ENCODE assay signal across 23 cellular contexts in genomic region chr3:147688868-147689267, GRCh38.
DNase-seq lines count a peak whose midpoint lies in the region; ATAC-seq, FAIRE-seq and TF ChIP-seq lines count a peak whose summit lies in the region.
"Had no signal": no experiment of that assay in that cellular context is flagged by ENCODE, and none has a peak within 500 bp of the region (broad histone marks: within the 10 kb centered on the region; RNA-seq: fewer than 3 reads in every experiment).

No MANE protein-coding gene starts in this region.

- WGBS in H9 (ENCODE audit: extremely low coverage, insufficient read length, low lambda C conversion rate): no CpG with 5 or more reads among the region's 1 CpG

- no peak overlapping the region for H3K56ac ChIP-seq in H9 (ENCODE audit: insufficient read length, low read depth, low read length)

- TF ChIP-seq CTCF in H9 (conservative IDR thresholded peaks at IDR 0.05) (peak; percentile 27; the same call in 1 of the 3 replicates), WTC11 (IDR thresholded peaks at IDR 0.05) (no peak)

- FAIRE-seq in RCC 7860 (lab: Jason Lieb, UNC): no peak
- FAIRE-seq: G401.6 had no signal

- no peak overlapping the region for H4K91ac ChIP-seq in H9 (ENCODE audit: insufficient read length, low read depth, low read length)

- H3K9ac ChIP-seq in H9 (ENCODE audit: extremely low read depth, insufficient read length, low read length): no peak overlapping the region

- no peaks in the 10 kb centered on the region for H3K79me2 ChIP-seq in H9 (ENCODE audit: insufficient read depth, low read length)

- H3K27me3 Mint-ChIP-seq in H9 (ENCODE audit: low read depth) (no peaks in the 10 kb centered on the region), WTC11 (ENCODE audit: low read depth) (no peaks in the 10 kb centered on the region)
- H3K27me3 Mint-ChIP-seq in stimulated activated naive CD8-positive, alpha-beta T cell treated with anti-CD3 and anti-CD28 coated beads, Interleukin-15, amount 100 ng/mL, for 72 hours: no peaks in the 10 kb centered on the region
- H3K27me3 Mint-ChIP-seq: CD4-positive, CD25-positive, alpha-beta regulatory T cell had no signal

- H3K23me2 ChIP-seq in H9 (ENCODE audit: insufficient read length, low read depth, low read length, poor library complexity, severe bottlenecking): no peaks in the 10 kb centered on the region

- H2BK20ac ChIP-seq in H9 (ENCODE audit: low read depth, low read length, poor library complexity, severe bottlenecking): no peak overlapping the region

- no peak overlapping the region for H3K23ac ChIP-seq in H9 (ENCODE audit: insufficient read length, low read depth, low read length)

- H3K14ac ChIP-seq in H9 (ENCODE audit: insufficient read depth, low read length): no peak overlapping the region

- H3K4ac ChIP-seq in H9 (ENCODE audit: low read depth, low read length): no peak overlapping the region

- H3K4me1 ChIP-seq in H9 (ENCODE audit: insufficient read depth, low read length): no peaks in the 10 kb centered on the region
- H3K4me1 ChIP-seq: Peyer's patch had no signal

- no peaks in the 10 kb centered on the region for H3K9me3 ChIP-seq in H9 (ENCODE audit: control insufficient read depth, low read depth, low read length)
- H3K9me3 ChIP-seq: Peyer's patch had no signal

- H3K79me1 ChIP-seq in H9 (ENCODE audit: insufficient read depth, low read depth, low read length, poor library complexity, severe bottlenecking): no peaks in the 10 kb centered on the region

- peak; percentile 53 for ATAC-seq in WTC11
- no peak for ATAC-seq in activated CD4-positive, CD25-positive, alpha-beta regulatory T cell treated with anti-CD3 and anti-CD28 coated beads, Interleukin-2, amount 50 U/mL, for 24 hours
- no peak for ATAC-seq in stimulated activated naive CD8-positive, alpha-beta T cell treated with anti-CD3 and anti-CD28 coated beads, Interleukin-15, amount 100 ng/mL, for 72 hours

- no peak overlapping the region for H3K4me3 Mint-ChIP-seq in H9
- no peak overlapping the region for H3K4me3 Mint-ChIP-seq in WTC11
- no peak overlapping the region for H3K4me3 Mint-ChIP-seq in stimulated activated naive CD8-positive, alpha-beta T cell treated with anti-CD3 and anti-CD28 coated beads, Interleukin-15, amount 100 ng/mL, for 72 hours
- H3K4me3 Mint-ChIP-seq: CD4-positive, CD25-positive, alpha-beta regulatory T cell had no signal

- H3K27ac ChIP-seq in H9 (ENCODE audit: insufficient read length, low read depth, low read length): no peak overlapping the region
- H3K27ac ChIP-seq: Peyer's patch, SK-N-MC had no signal

- no peak overlapping the region for H2BK15ac ChIP-seq in H9 (ENCODE audit: low read depth, low read length)

- CTCF ChIA-PET in WTC11 (lab: Charles Lee): interaction anchor here (1.0 kb wide), 1 partner anchor 305 kb away, joined by 4 read pairs; no protein-coding TSS in a partner anchor

- no peaks in the 10 kb centered on the region for H3K27me3 ChIP-seq in H9 (ENCODE audit: insufficient read depth, low read length)
- H3K27me3 ChIP-seq: Peyer's patch had no signal

- DNase-seq in NCI-H510A treated with DMSO at 0.1 percent for 48 hours (lab: John Stamatoyannopoulos, UW) (peak; percentile 5), NCI-H510A (lab: John Stamatoyannopoulos, UW) (no peak), H9 (no peak), WTC11 (ENCODE audit: low spot score) (no peak), RCC 7860 (ENCODE audit: low spot score) (no peak)
- no peak for DNase-seq in stimulated activated naive CD8-positive, alpha-beta T cell treated with anti-CD3 and anti-CD28 coated beads, Interleukin-15, amount 100 ng/mL, for 72 hours
- DNase-seq: CD4-positive, CD25-positive, alpha-beta regulatory T cell; DMS153; GOT3; IMR-90; KG1; NCI-H1048; NCI-H1417; NCI-H1694; NCI-H2029 treated with DMSO at 0.1 percent for 48 hours; NCI-H2171; NCI-H226; Peyer's patch; SIG-M5; SW 1271 had no signal

- H3K4me1 Mint-ChIP-seq in H9: peaks cover 0 to 3% of the 10 kb centered on the region in 2 experiments; a peak in 2 of 4 replicates
- peaks cover 4% of the 10 kb centered on the region for H3K4me1 Mint-ChIP-seq in WTC11
- H3K4me1 Mint-ChIP-seq in stimulated activated naive CD8-positive, alpha-beta T cell treated with anti-CD3 and anti-CD28 coated beads, Interleukin-15, amount 100 ng/mL, for 72 hours: no peaks in the 10 kb centered on the region
- H3K4me1 Mint-ChIP-seq: CD4-positive, CD25-positive, alpha-beta regulatory T cell had no signal

- H3K36me3 Mint-ChIP-seq in H9 (ENCODE audit: insufficient read depth in 1 of 3, low read depth in 3 of 3): no peaks in the 10 kb centered on the region
- no peaks in the 10 kb centered on the region for H3K36me3 Mint-ChIP-seq in WTC11
- H3K36me3 Mint-ChIP-seq: CD4-positive, CD25-positive, alpha-beta regulatory T cell had no signal

- H3K4me2 ChIP-seq in H9 (ENCODE audit: insufficient read depth, insufficient read length, low read length): no peak overlapping the region

- H2BK12ac ChIP-seq in H9 (ENCODE audit: insufficient read length, low read depth, low read length): no peak overlapping the region

- H3K9me3 Mint-ChIP-seq in H9: peaks cover 0 to 2% of the 10 kb centered on the region in 2 experiments; a peak in 3 of 5 replicates
- H3K9me3 Mint-ChIP-seq in WTC11: peaks cover 3% of the 10 kb centered on the region
- H3K9me3 Mint-ChIP-seq in stimulated activated naive CD8-positive, alpha-beta T cell treated with anti-CD3 and anti-CD28 coated beads, Interleukin-15, amount 100 ng/mL, for 72 hours: peaks cover 0 to 12% of the 10 kb centered on the region in 2 donors

- POLR2A ChIA-PET in WTC11 (lab: Charles Lee): no interaction called here

- no peaks in the 10 kb centered on the region for H4K20me1 ChIP-seq in H9 (ENCODE audit: control insufficient read depth, insufficient read depth, insufficient read length)

- no peak overlapping the region for H3K18ac ChIP-seq in H9 (ENCODE audit: insufficient read length, low read depth, low read length)

- no peak overlapping the region for H2BK5ac ChIP-seq in H9 (ENCODE audit: insufficient read length, low read length)

- H3T11ph ChIP-seq in H9 (ENCODE audit: low read length): no peak overlapping the region

- H3K27ac Mint-ChIP-seq in H9 (no peak overlapping the region; a peak in 1 of 7 replicates), WTC11 (no peak overlapping the region)
- no peak overlapping the region for H3K27ac Mint-ChIP-seq in stimulated activated naive CD8-positive, alpha-beta T cell treated with anti-CD3 and anti-CD28 coated beads, Interleukin-15, amount 100 ng/mL, for 72 hours
- H3K27ac Mint-ChIP-seq: CD4-positive, CD25-positive, alpha-beta regulatory T cell had no signal

- H2AFZ ChIP-seq in H9 (ENCODE audit: low read length): no peak overlapping the region

- no peak overlapping the region for H4K5ac ChIP-seq in H9 (ENCODE audit: insufficient read length, low read depth, low read length)

- H2BK120ac ChIP-seq in H9 (ENCODE audit: low read depth, low read length, poor library complexity, severe bottlenecking): no peak overlapping the region

- H2AK5ac ChIP-seq in H9 (ENCODE audit: insufficient read length, low read length): no peak overlapping the region

- H4K8ac ChIP-seq in H9 (replicated peaks; ENCODE audit: insufficient read length, low read depth, low read length): no peak overlapping the region

TF ChIP-seq in WTC11, 78 proteins besides CTCF, POLR2A, EP300 and RAD21:
- TF ChIP-seq HMGXB4 (CRISPR knock-in tag; IDR thresholded peaks at IDR 0.05) (no peak), NR2C2 (CRISPR knock-in tag; IDR thresholded peaks at IDR 0.05) (no peak), ATF3 (CRISPR knock-in tag; conservative IDR thresholded peaks at IDR 0.05) (no peak), TEAD1 (CRISPR knock-in tag; IDR thresholded peaks at IDR 0.05) (no peak)
- TF ChIP-seq, protein P1, sequence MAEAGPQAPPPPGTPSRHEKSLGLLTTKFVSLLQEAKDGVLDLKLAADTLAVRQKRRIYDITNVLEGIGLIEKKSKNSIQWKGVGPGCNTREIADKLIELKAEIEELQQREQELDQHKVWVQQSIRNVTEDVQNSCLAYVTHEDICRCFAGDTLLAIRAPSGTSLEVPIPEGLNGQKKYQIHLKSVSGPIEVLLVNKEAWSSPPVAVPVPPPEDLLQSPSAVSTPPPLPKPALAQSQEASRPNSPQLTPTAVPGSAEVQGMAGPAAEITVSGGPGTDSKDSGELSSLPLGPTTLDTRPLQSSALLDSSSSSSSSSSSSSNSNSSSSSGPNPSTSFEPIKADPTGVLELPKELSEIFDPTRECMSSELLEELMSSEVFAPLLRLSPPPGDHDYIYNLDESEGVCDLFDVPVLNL (CRISPR knock-in tag; IDR thresholded peaks at IDR 0.05; ENCODE audit: borderline replicate concordance, low read depth): no peak
- TF ChIP-seq, protein P2, sequence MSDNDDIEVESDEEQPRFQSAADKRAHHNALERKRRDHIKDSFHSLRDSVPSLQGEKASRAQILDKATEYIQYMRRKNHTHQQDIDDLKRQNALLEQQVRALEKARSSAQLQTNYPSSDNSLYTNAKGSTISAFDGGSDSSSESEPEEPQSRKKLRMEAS (CRISPR knock-in tag; IDR thresholded peaks at IDR 0.05): no peak
TF ChIP-seq in WTC11: peak in this region for 0.
